Comparison of ENCODE assay signal across 9 cellular contexts in genomic region chr1:37922767-37923550, GRCh38.
DNase-seq lines count a peak whose midpoint lies in the region; ATAC-seq and TF ChIP-seq lines count a peak whose summit lies in the region.
"Had no signal": no experiment of that assay in that cellular context is flagged by ENCODE, and none has a peak within 500 bp of the region (broad histone marks: within the 10 kb centered on the region; RNA-seq: fewer than 3 reads in every experiment).

No MANE protein-coding gene starts in this region.

- DNase-seq in NCI-H82 (lab: John Stamatoyannopoulos, UW) (peak; percentile 34), NCI-H82 treated with DMSO at 0.1 percent for 48 hours (lab: John Stamatoyannopoulos, UW; ENCODE audit: unreplicated experiment) (no peak), SKM-1 (lab: John Stamatoyannopoulos, UW; ENCODE audit: unreplicated experiment) (peak; percentile 97), nephron progenitor cell (no peak), NCI-H1048 (lab: John Stamatoyannopoulos, UW) (no peak)
- no peak for DNase-seq in stimulated activated naive CD4-positive, alpha-beta T cell treated with Interleukin-2 at 50 U/mL for 16 hours (lab: John Stamatoyannopoulos, UW)
- DNase-seq: mammary epithelial cell had no signal

- no peaks in the 10 kb centered on the region for H3K9me3 Mint-ChIP-seq in nephron progenitor cell

- no peak for TF ChIP-seq CTCF in nephron progenitor cell (IDR thresholded peaks at IDR 0.05)

- H3K4me1 Mint-ChIP-seq in nephron progenitor cell = no peaks in the 10 kb centered on the region

- H3K27me3 Mint-ChIP-seq in nephron progenitor cell (ENCODE audit: low read depth, poor library complexity) = no peaks in the 10 kb centered on the region

- H3K4me3 Mint-ChIP-seq in nephron progenitor cell = no peak overlapping the region

- ATAC-seq in HG02852 (IDR thresholded peaks at IDR 0.05; ENCODE audit: unreplicated experiment) (peak; percentile 45), GM18517 (IDR thresholded peaks at IDR 0.05; ENCODE audit: unreplicated experiment) (no peak)

- H3K36me3 Mint-ChIP-seq in nephron progenitor cell (ENCODE audit: low read depth) = peaks cover 5% of the 10 kb centered on the region

- H3K27ac Mint-ChIP-seq in nephron progenitor cell = peak overlapping the region; percentile 21

Comparison
In these comparisons a context has a peak if more than half of its experiments do, and no peak if none do; other contexts are left out.
1. DNase-seq: peak in NCI-H82 (single experiment) and SKM-1 (single experiment); none in NCI-H82 treated with DMSO at 0.1 percent for 48 hours (single experiment), nephron progenitor cell (single experiment), NCI-H1048 (single experiment) and stimulated activated naive CD4-positive, alpha-beta T cell treated with Interleukin-2 at 50 U/mL for 16 hours (single experiment).